Comparison of ENCODE assay signal across 1 cellular context in the genomic region with DNA sequence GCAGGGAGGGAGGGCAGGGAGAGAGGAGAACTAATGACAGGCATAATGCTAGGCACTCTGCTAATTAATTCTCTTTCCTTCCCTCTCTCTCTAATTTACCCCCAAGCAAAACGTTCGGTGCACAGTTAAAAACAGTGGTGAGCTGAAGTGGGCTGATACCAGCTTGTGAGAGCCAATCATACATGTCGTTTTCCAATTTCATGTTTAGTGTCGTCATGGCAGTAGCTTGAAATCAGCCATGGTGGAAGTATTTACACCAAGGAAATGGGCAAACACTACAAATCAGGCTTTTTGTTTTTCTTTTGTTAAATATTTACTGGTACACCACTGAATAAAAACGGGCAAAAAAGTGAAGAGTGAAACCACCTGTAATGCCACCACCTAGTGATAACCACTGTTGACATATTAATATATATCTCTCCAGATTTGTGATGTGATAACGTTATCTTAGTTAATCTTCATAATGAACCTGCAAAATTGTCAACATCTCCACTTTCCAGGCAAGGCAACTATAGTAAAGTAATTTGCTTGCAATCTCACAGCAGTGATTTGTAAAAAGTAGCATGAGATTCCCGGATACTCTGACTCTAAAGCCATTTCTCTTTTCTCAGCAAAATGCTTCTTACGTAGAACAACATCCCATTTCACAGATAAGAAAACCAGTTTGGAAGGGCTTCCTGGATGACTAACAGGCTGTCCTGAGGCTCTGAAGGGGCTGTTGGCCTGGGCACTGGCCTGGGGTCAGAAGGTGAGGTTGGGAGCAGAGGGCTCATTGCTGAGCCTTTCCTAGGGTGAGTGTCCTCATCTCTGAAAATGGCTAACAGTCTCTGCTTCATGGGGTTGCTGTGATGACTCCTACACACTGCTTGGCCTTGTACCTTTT.
TF ChIP-seq lines count a peak whose summit lies in the region.

No MANE protein-coding gene starts in this region.

TF ChIP-seq in GM23338, 12 proteins besides CTCF, POLR2A, EP300 and RAD21 (continued from another document):
- TF ChIP-seq, protein P1, sequence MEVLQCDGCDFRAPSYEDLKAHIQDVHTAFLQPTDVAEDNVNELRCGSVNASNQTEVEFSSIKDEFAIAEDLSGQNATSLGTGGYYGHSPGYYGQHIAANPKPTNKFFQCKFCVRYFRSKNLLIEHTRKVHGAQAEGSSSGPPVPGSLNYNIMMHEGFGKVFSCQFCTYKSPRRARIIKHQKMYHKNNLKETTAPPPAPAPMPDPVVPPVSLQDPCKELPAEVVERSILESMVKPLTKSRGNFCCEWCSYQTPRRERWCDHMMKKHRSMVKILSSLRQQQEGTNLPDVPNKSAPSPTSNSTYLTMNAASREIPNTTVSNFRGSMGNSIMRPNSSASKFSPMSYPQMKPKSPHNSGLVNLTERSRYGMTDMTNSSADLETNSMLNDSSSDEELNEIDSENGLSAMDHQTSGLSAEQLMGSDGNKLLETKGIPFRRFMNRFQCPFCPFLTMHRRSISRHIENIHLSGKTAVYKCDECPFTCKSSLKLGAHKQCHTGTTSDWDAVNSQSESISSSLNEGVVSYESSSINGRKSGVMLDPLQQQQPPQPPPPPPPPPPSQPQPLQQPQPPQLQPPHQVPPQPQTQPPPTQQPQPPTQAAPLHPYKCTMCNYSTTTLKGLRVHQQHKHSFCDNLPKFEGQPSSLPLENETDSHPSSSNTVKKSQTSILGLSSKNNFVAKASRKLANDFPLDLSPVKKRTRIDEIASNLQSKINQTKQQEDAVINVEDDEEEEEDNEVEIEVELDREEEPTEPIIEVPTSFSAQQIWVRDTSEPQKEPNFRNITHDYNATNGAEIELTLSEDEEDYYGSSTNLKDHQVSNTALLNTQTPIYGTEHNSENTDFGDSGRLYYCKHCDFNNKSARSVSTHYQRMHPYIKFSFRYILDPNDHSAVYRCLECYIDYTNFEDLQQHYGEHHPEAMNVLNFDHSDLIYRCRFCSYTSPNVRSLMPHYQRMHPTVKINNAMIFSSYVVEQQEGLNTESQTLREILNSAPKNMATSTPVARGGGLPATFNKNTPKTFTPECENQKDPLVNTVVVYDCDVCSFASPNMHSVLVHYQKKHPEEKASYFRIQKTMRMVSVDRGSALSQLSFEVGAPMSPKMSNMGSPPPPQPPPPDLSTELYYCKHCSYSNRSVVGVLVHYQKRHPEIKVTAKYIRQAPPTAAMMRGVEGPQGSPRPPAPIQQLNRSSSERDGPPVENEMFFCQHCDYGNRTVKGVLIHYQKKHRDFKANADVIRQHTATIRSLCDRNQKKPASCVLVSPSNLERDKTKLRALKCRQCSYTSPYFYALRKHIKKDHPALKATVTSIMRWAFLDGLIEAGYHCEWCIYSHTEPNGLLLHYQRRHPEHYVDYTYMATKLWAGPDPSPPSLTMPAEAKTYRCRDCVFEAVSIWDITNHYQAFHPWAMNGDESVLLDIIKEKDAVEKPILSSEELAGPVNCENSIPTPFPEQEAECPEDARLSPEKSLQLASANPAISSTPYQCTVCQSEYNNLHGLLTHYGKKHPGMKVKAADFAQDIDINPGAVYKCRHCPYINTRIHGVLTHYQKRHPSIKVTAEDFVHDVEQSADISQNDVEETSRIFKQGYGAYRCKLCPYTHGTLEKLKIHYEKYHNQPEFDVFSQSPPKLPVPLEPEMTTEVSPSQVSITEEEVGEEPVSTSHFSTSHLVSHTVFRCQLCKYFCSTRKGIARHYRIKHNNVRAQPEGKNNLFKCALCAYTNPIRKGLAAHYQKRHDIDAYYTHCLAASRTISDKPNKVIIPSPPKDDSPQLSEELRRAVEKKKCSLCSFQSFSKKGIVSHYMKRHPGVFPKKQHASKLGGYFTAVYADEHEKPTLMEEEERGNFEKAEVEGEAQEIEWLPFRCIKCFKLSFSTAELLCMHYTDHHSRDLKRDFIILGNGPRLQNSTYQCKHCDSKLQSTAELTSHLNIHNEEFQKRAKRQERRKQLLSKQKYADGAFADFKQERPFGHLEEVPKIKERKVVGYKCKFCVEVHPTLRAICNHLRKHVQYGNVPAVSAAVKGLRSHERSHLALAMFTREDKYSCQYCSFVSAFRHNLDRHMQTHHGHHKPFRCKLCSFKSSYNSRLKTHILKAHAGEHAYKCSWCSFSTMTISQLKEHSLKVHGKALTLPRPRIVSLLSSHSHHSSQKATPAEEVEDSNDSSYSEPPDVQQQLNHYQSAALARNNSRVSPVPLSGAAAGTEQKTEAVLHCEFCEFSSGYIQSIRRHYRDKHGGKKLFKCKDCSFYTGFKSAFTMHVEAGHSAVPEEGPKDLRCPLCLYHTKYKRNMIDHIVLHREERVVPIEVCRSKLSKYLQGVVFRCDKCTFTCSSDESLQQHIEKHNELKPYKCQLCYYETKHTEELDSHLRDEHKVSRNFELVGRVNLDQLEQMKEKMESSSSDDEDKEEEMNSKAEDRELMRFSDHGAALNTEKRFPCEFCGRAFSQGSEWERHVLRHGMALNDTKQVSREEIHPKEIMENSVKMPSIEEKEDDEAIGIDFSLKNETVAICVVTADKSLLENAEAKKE (CRISPR knock-in tag; IDR thresholded peaks at IDR 0.05) = no peak
